Comparison of ENCODE assay signal across 8 cellular contexts in genomic region chr22:42740320-42741096, GRCh38. TPM values are rescaled to one million over a fixed set of nuclear protein-coding genes. Genes with fewer than 3 reads are reported as not detected.
DNase-seq lines count a peak whose midpoint lies in the region; ATAC-seq, FAIRE-seq and TF ChIP-seq lines count a peak whose summit lies in the region.
"Not testable (repeated sequence)": the region's sequence is repeated elsewhere in the genome, so short reads cannot be mapped to it uniquely, and the experiment has no call there.
"Had no signal": no experiment of that assay in that cellular context is flagged by ENCODE, and none has a peak within 500 bp of the region (broad histone marks: within the 10 kb centered on the region; RNA-seq: fewer than 3 reads in every experiment).

No MANE protein-coding gene starts in this region.

- BruUV-seq in Caco-2 (replicated peaks; lab: Mats Ljungman, UMichigan); OCI-LY7 (replicated peaks; lab: Mats Ljungman, UMichigan); GM12878 (replicated peaks; lab: Mats Ljungman, UMichigan): not testable (repeated sequence)

- H3K27ac Mint-ChIP-seq in Caco-2 (ENCODE audit: unreplicated experiment), result peak overlapping the region; percentile 88

- not testable (repeated sequence) for H3K4me3 Mint-ChIP-seq in Caco-2 (ENCODE audit: unreplicated experiment)

- dilution Hi-C loops in keratinocyte (cut with MboI; ENCODE audit: extremely low pct_ligation_motif_present, low sequenced_read_pairs), result not testable (repeated sequence)

- peak overlapping the region; percentile 73 for H2AFZ ChIP-seq in OCI-LY7 (ENCODE audit: low read length)
- not testable (repeated sequence) for H2AFZ ChIP-seq in GM12878 (ENCODE audit: control insufficient read depth, low read depth, low read length)
- peak overlapping the region; percentile 33 for H2AFZ ChIP-seq in keratinocyte (ENCODE audit: control insufficient read depth, low read length)

- not testable (repeated sequence) for H3K36me3 ChIP-seq in Caco-2 (ENCODE audit: control insufficient read depth, insufficient read depth, low read length); H7 (replicated peaks; ENCODE audit: control insufficient read depth, insufficient read depth, low read length); OCI-LY7 (ENCODE audit: insufficient read depth, low read length); GM12878 (ENCODE audit: control insufficient read depth in 2 of 2, insufficient read depth in 2 of 2, low read length in 1 of 2); keratinocyte (ENCODE audit: control insufficient read depth in 2 of 2, extremely low read depth in 1 of 2, insufficient read depth in 2 of 2, low read length in 2 of 2)

- not testable (repeated sequence) for H3K36me3 Mint-ChIP-seq in Caco-2 (ENCODE audit: insufficient read depth, unreplicated experiment)

- H3K9me2 ChIP-seq in OCI-LY7 (ENCODE audit: insufficient read depth, low read length), result not testable (repeated sequence)

- FAIRE-seq in GM12878 (lab: Jason Lieb, UNC), result not testable (repeated sequence)
- FAIRE-seq in keratinocyte (lab: Jason Lieb, UNC), result peak; percentile 66

- TF ChIP-seq POLR2A in GM12878 (IDR thresholded peaks at IDR 0.05; ENCODE audit: low read depth, low read length), result not testable (repeated sequence)

- H3K9me3 Mint-ChIP-seq in Caco-2 (ENCODE audit: unreplicated experiment), result not testable (repeated sequence)

- WGBS in GM12878 (ENCODE audit: insufficient coverage, insufficient replicate concordance, low lambda C conversion rate, missing lambda C conversion rate), result 67% methylated on average over 12 of the region's 12 CpGs

- 0 out of 2 replicates have a peak overlapping the region, but pooled peaks have one; percentile 7 for H3K4me2 ChIP-seq in OCI-LY7 (ENCODE audit: low read length)
- not testable (repeated sequence) for H3K4me2 ChIP-seq in GM12878 (ENCODE audit: control insufficient read depth, insufficient read depth)
- H3K4me2 ChIP-seq in keratinocyte (ENCODE audit: control insufficient read depth, extremely low read depth, insufficient read depth, low read depth, low read length), result peak overlapping the region; percentile 41

- DNase-seq in Caco-2 (peak; percentile 61 to 73), H7 (peak; percentile 52), OCI-LY7 (ENCODE audit: low spot score) (peak; percentile 39), keratinocyte (ENCODE audit: low read depth, low spot score) (peak; percentile 53)
- DNase-seq in GM12878 (ENCODE audit: low read depth, low spot score); epithelial cell of prostate (ENCODE audit: low read depth, low spot score): not testable (repeated sequence)

- ATAC-seq in GM12878, result not testable (repeated sequence)

- H3K27ac ChIP-seq in OCI-LY7 (ENCODE audit: low read depth, low read length, poor library complexity, severe bottlenecking), result peak overlapping the region; percentile 41
- not testable (repeated sequence) for H3K27ac ChIP-seq in GM12878 (ENCODE audit: control insufficient read depth, insufficient read depth); keratinocyte (ENCODE audit: control insufficient read depth, insufficient read depth, low read length)
- H3K27ac ChIP-seq in epithelial cell of prostate, result peak overlapping the region; percentile 29

- intact Hi-C loops in Caco-2 (cut with micrococcal nuclease; ENCODE audit: unreplicated experiment); OCI-LY7 (cut with micrococcal nuclease; ENCODE audit: unreplicated experiment); GM12878 (cut with micrococcal nuclease; ENCODE audit: unreplicated experiment): not testable (repeated sequence)

- not testable (repeated sequence) for H3K9me3 ChIP-seq in Caco-2; OCI-LY7 (ENCODE audit: low read length); GM12878 (replicated peaks; ENCODE audit: control insufficient read depth, insufficient read depth, low read length); keratinocyte (ENCODE audit: control insufficient read depth, low read depth, low read length)

- not testable (repeated sequence) for TF ChIP-seq RAD21 in Ishikawa (IDR thresholded peaks at IDR 0.05; ENCODE audit: low read depth); GM12878 (IDR thresholded peaks at IDR 0.05; ENCODE audit: insufficient read depth, low read depth, low read length)

- SMC1A ChIA-PET in GM12878 (lab: Charles Lee; ENCODE audit: uncharacterized antibody, unreplicated experiment), result interaction anchor here (0.9 kb wide), 1 partner anchor 14 kb away, joined by 3 read pairs; no protein-coding TSS in a partner anchor

- H3K4me1 ChIP-seq in Caco-2 (peaks cover 64% of the 10 kb centered on the region), OCI-LY7 (ENCODE audit: insufficient read depth, low read length, poor library complexity, severe bottlenecking) (peaks cover 46% of the 10 kb centered on the region), keratinocyte (ENCODE audit: control insufficient read depth, extremely low read depth, insufficient read depth, low read length) (peaks cover 21% of the 10 kb centered on the region)
- not testable (repeated sequence) for H3K4me1 ChIP-seq in GM12878 (ENCODE audit: control insufficient read depth, insufficient read depth, low read length)

- H3K79me2 ChIP-seq in OCI-LY7 (ENCODE audit: insufficient read depth, low read depth, low read length); GM12878 (ENCODE audit: control insufficient read depth, insufficient read depth, low read length); keratinocyte (ENCODE audit: control insufficient read depth, insufficient read depth, low read length): not testable (repeated sequence)

- TF ChIP-seq EP300 in Ishikawa (IDR thresholded peaks at IDR 0.05; ENCODE audit: borderline replicate concordance); GM12878 (IDR thresholded peaks at IDR 0.05; ENCODE audit: borderline replicate concordance in 1 of 2, control insufficient read depth in 1 of 2, low read depth in 2 of 2, low read length in 2 of 2): not testable (repeated sequence)

- CTCF ChIA-PET in Caco-2 (lab: Charles Lee), result interaction anchor here (0.5 to 0.6 kb wide), 2 partner anchors 38 to 127 kb away, joined by 3 to 4 read pairs; no protein-coding TSS in a partner anchor
- CTCF ChIA-PET in OCI-LY7 (lab: Charles Lee; ENCODE audit: unreplicated experiment), result not testable (repeated sequence)
- CTCF ChIA-PET in GM12878 (lab: Yijun Ruan, JAX), result interaction anchor here (0.9 to 1.4 kb wide), 2 partner anchors 22 to 85 kb away, joined by 3 read pairs; no protein-coding TSS in a partner anchor

- peaks cover 35% of the 10 kb centered on the region for H3K4me1 Mint-ChIP-seq in Caco-2 (ENCODE audit: low read depth, unreplicated experiment)

- H4K20me1 ChIP-seq in OCI-LY7 (ENCODE audit: insufficient read depth, low read length); GM12878 (ENCODE audit: control insufficient read depth, insufficient read depth); keratinocyte (ENCODE audit: control insufficient read depth, extremely low read depth, insufficient read depth, low read length): not testable (repeated sequence)

- H3K27me3 Mint-ChIP-seq in Caco-2 (ENCODE audit: insufficient read depth, unreplicated experiment), result not testable (repeated sequence)

- H3K9ac ChIP-seq in GM12878 (ENCODE audit: control insufficient read depth, insufficient read depth, low read length); keratinocyte (ENCODE audit: control insufficient read depth, extremely low read depth, insufficient read depth, low read length): not testable (repeated sequence)

- RAD21 ChIA-PET in GM12878 (lab: Charles Lee; ENCODE audit: unreplicated experiment), result interaction anchor here (0.5 to 1.0 kb wide), 2 partner anchors 12 to 128 kb away, joined by 3 read pairs; no protein-coding TSS in a partner anchor

- H3K9me1 ChIP-seq in keratinocyte (ENCODE audit: control insufficient read depth, extremely low read depth, insufficient read depth, low read length), result not testable (repeated sequence)

- TF ChIP-seq CTCF in Caco-2 (IDR thresholded peaks at IDR 0.05; ENCODE audit: insufficient read depth in 1 of 2, low read depth in 1 of 2, low read length in 1 of 2, severe bottlenecking in 1 of 2, unreplicated experiment in 1 of 2); OCI-LY7 (conservative IDR thresholded peaks at IDR 0.05; ENCODE audit: low read length); GM12878 (IDR thresholded peaks at IDR 0.05 in 2 of 3, conservative IDR thresholded peaks at IDR 0.05 in 1 of 3; ENCODE audit: control insufficient read depth in 2 of 3, extremely low read depth in 1 of 3, insufficient read depth in 1 of 3, low read depth in 3 of 3, low read length in 3 of 3); keratinocyte (optimal IDR thresholded peaks at IDR 0.05 in 1 of 3, IDR thresholded peaks at IDR 0.05 in 1 of 3, conservative IDR thresholded peaks at IDR 0.05 in 1 of 3; ENCODE audit: extremely low read depth in 1 of 3, insufficient read depth in 2 of 3, low read length in 3 of 3): not testable (repeated sequence)

- POLR2A ChIA-PET in Caco-2 (lab: Charles Lee); OCI-LY7 (lab: Charles Lee): not testable (repeated sequence)
- POLR2A ChIA-PET in GM12878 (lab: Charles Lee), result interaction anchor here (0.5 to 0.6 kb wide), 2 partner anchors 8 kb away, joined by 3 to 4 read pairs; no protein-coding TSS in a partner anchor

- H3K27me3 ChIP-seq in Caco-2 (replicated peaks; ENCODE audit: control insufficient read depth, insufficient read depth, low read length); H7 (ENCODE audit: control insufficient read depth, insufficient read depth, low read length); GM12878 (replicated peaks in 1 of 2; ENCODE audit: control insufficient read depth in 2 of 2, insufficient read depth in 2 of 2, low read length in 1 of 2); keratinocyte (ENCODE audit: control insufficient read depth, extremely low read depth, insufficient read depth, low read length): not testable (repeated sequence)

- in situ Hi-C loops in GM12878 (cut with MboI), result not testable (repeated sequence)

- H3K4me3 ChIP-seq in Caco-2 (ENCODE audit: low read depth, low read length); H7 (ENCODE audit: insufficient read depth, low read depth, low read length); OCI-LY7 (ENCODE audit: low read depth, low read length, poor library complexity, severe bottlenecking); GM12878; keratinocyte (ENCODE audit: control insufficient read depth in 2 of 3, extremely low read depth in 1 of 3, insufficient read depth in 2 of 3, low read depth in 1 of 3, low read length in 3 of 3): not testable (repeated sequence)

RNA-seq across cellular contexts. Expression of gene A4GALT, which starts 19.8 kb away (rescaled TPM):
- total RNA-seq in Caco-2 (2022) (12.7 and 16.2 TPM in 2 replicates), OCI-LY7 (2022) (40.5 and 56.0 TPM in 2 replicates), GM12878 (2014; rRNA removed) (1.6 and 2.3 TPM in 2 replicates), GM12878 (2014; rRNA removed; fragmentation: Illumina TruSeq; extraction: Trizol) (0.51 and 1.1 TPM in 2 replicates), GM12878 (2021) (2.6 TPM in 2 replicates)
- total RNA-seq in H7 (2014; rRNA removed; shearing (Covaris generic)), result 7.6 and 9.6 TPM in 2 replicates
- total RNA-seq in OCI-LY7 (2014; rRNA removed; shearing (Covaris generic)), result 48.9 and 61.5 TPM in 2 replicates
- total RNA-seq in GM12878 (2013; cell fraction: nucleolus; rRNA removed), result 22.1 and 26.5 TPM in 2 replicates
- 1.0 TPM for polyA plus RNA-seq in GM12878 (2011; ENCODE audit: low read depth)
- polyA plus RNA-seq in GM12878 (2011; rRNA removed) (1.8 and 3.9 TPM in 2 replicates), GM12878 (2014; fragmentation: Illumina TruSeq; extraction: Trizol) (0.25 TPM in 1 of 2 replicates, not detected in the other), GM12878 (2014; fragmentation: Nextera tagmentation; extraction: Ambion mirVana) (under 1 TPM in 1 of 2 experiments, not detected in 1; 0.04 TPM), GM12878 (2014; rRNA removed) (2.6 and 2.7 TPM in 2 replicates), GM12878 (2016; fragmentation: Nextera tagmentation; extraction: Ambion mirVana) (1 to 10 TPM; 2.2 to 3.4 TPM), keratinocyte (1.6 to 4.4 TPM (median 3.0 TPM) in 3 replicates)
- 5.5 and 6.8 TPM in 2 replicates for polyA plus RNA-seq in GM12878 (2011; cell fraction: cytosol; rRNA removed)
- polyA plus RNA-seq in GM12878 (2011; cell fraction: nucleus; rRNA removed), result 8.8 and 12.0 TPM in 2 replicates
- 6.2 and 8.3 TPM in 2 replicates for polyA plus RNA-seq in GM12878 (2012)
- 3.7 and 8.6 TPM in 2 replicates for polyA minus RNA-seq in GM12878 (2011; rRNA and poly(A)+ RNA removed)
- polyA minus RNA-seq in GM12878 (2011; cell fraction: cytosol; rRNA and poly(A)+ RNA removed), result 3.5 and 5.2 TPM in 2 replicates
- polyA minus RNA-seq in GM12878 (2011; cell fraction: nucleus; rRNA and poly(A)+ RNA removed), result 3.5 and 6.6 TPM in 2 replicates
- 2.1 TPM for polyA plus RNA-seq in keratinocyte (2011; ENCODE audit: low read depth)
- polyA plus RNA-seq in keratinocyte (2011; cell fraction: cytosol; rRNA removed), result 2.4 and 5.0 TPM in 2 replicates
- 5.6 and 6.7 TPM in 2 replicates for polyA plus RNA-seq in keratinocyte (2011; cell fraction: nucleus; rRNA removed)
- 4.1 and 8.3 TPM in 2 replicates for polyA plus RNA-seq in keratinocyte (2012; ENCODE audit: low replicate concordance)
- 1.6 to 3.7 TPM (median 2.1 TPM) in 3 replicates for polyA minus RNA-seq in keratinocyte
- polyA minus RNA-seq in keratinocyte (2011; cell fraction: cytosol; rRNA and poly(A)+ RNA removed), result 10.9 TPM
- polyA minus RNA-seq in keratinocyte (2011; cell fraction: nucleus; rRNA and poly(A)+ RNA removed), result 3.8 and 4.0 TPM in 2 replicates
- polyA plus RNA-seq: CD14-positive monocyte had no signal
